In genomic region chr4:6222761-6223292, GRCh38 we compare ENCODE assay signal across 17 cellular contexts. TPM values are rescaled to one million over a fixed set of nuclear protein-coding genes. Genes with fewer than 3 reads are reported as not detected.
DNase-seq lines count a peak whose midpoint lies in the region; ATAC-seq, FAIRE-seq and TF ChIP-seq lines count a peak whose summit lies in the region.
"Had no signal": no experiment of that assay in that cellular context is flagged by ENCODE, and none has a peak within 500 bp of the region (broad histone marks: within the 10 kb centered on the region; RNA-seq: fewer than 3 reads in every experiment).

No MANE protein-coding gene starts in this region.

- no peak overlapping the region for H2BK15ac ChIP-seq in H1 (ENCODE audit: low read length)

- H4K20me1 ChIP-seq in H1 (replicated peaks in 1 of 2; ENCODE audit: control insufficient read depth in 1 of 2, insufficient read depth in 2 of 2, low read length in 2 of 2) = peaks cover 0 to 5% of the 10 kb centered on the region in 2 experiments

- H3K27ac ChIP-seq in H1 (ENCODE audit: low read depth, low read length) = no peak overlapping the region
- H3K27ac ChIP-seq: esophagus squamous epithelium, transverse colon had no signal

- H3K4me3 ChIP-seq in H1 (ENCODE audit: extremely low read depth in 1 of 4, insufficient read depth in 2 of 4, low read depth in 3 of 4, low read length in 4 of 4) = peak overlapping the region in 1 of 4 experiments; percentile 81; a peak in 1 of 8 replicates

- no peak for TF ChIP-seq POLR2A in H1 (IDR thresholded peaks at IDR 0.05; ENCODE audit: control extremely low read depth in 1 of 2, low read depth in 2 of 2, low read length in 2 of 2)

- H3K23me2 ChIP-seq in H1 (ENCODE audit: low read depth, low read length) = peaks cover 8% of the 10 kb centered on the region

- H3K36me3 ChIP-seq in H1 (ENCODE audit: control insufficient read depth in 2 of 4, insufficient read depth in 4 of 4, low read length in 3 of 4) = no peaks in the 10 kb centered on the region
- H3K36me3 ChIP-seq: esophagus squamous epithelium, transverse colon had no signal

- peak; percentile 85 for FAIRE-seq in H1 (lab: Jason Lieb, UNC)

- no peak overlapping the region for H4K5ac ChIP-seq in H1 (ENCODE audit: insufficient read length, low read depth, low read length)

- H3K79me2 ChIP-seq in H1 (ENCODE audit: control insufficient read depth in 1 of 2, insufficient read depth in 2 of 2, low read length in 2 of 2) = no peaks in the 10 kb centered on the region

- H3K9me3 ChIP-seq in H1 (ENCODE audit: insufficient read depth in 2 of 2, low read depth in 1 of 2, low read length in 1 of 2) = no peaks in the 10 kb centered on the region
- H3K9me3 ChIP-seq: transverse colon had no signal

- no peak overlapping the region for H3K14ac ChIP-seq in H1 (ENCODE audit: insufficient read length)

- no peak for TF ChIP-seq EP300 in H1 (IDR thresholded peaks at IDR 0.05; ENCODE audit: borderline replicate concordance in 1 of 2, low read depth in 2 of 2, low read length in 2 of 2)

- no peak overlapping the region for H3K23ac ChIP-seq in H1 (ENCODE audit: insufficient read length)

- H2BK5ac ChIP-seq in H1 (ENCODE audit: low read depth, low read length) = no peak overlapping the region

- CTCF ChIA-PET in H1 (lab: Charles Lee; ENCODE audit: partially characterized antibody) = no interaction called here

- H3K4me2 ChIP-seq in H1 (ENCODE audit: insufficient read depth in 1 of 2, low read depth in 2 of 2, low read length in 2 of 2) = peak overlapping the region; percentile 41 to 90; a peak in 2 of 4 replicates

- no peak overlapping the region for H2AFZ ChIP-seq in H1 (ENCODE audit: low read length)

- no peak overlapping the region for H2BK120ac ChIP-seq in H1 (replicated peaks; ENCODE audit: low read depth, low read length)

- WGBS in H1 (ENCODE audit: extremely low coverage in 1 of 2, insufficient coverage in 1 of 2, insufficient read length in 1 of 2, insufficient replicate concordance in 2 of 2, low coverage in 1 of 2, low lambda C conversion rate in 2 of 2, missing lambda C conversion rate in 1 of 2), 2 experiments = 49% methylated on average over 10 of the region's 10 CpGs; no CpG with 5 or more reads in 1 of the 2 experiments

- H3K18ac ChIP-seq in H1 (ENCODE audit: extremely low read depth, low read length) = no peak overlapping the region

- H3K27me3 ChIP-seq in H1 (replicated peaks in 1 of 4; ENCODE audit: control insufficient read depth in 3 of 4, extremely low read depth in 1 of 4, insufficient read depth in 3 of 4, low read length in 3 of 4) = peaks cover 0 to 11% (median 7%) of the 10 kb centered on the region in 4 experiments; a peak in 4 of 7 replicates

- no peaks in the 10 kb centered on the region for H3K79me1 ChIP-seq in H1 (ENCODE audit: low read depth, low read length)

- TF ChIP-seq CTCF in H1 (IDR thresholded peaks at IDR 0.05; ENCODE audit: control extremely low read depth in 1 of 3, insufficient read depth in 1 of 3, low read depth in 1 of 3, low read length in 3 of 3) = no peak

- H2BK12ac ChIP-seq in H1 (ENCODE audit: low read depth, low read length) = no peak overlapping the region

- POLR2A ChIA-PET in H1 (lab: Charles Lee; ENCODE audit: partially characterized antibody) = interaction anchor here (2.3 kb wide), 1 partner anchor 23 kb away, joined by 9 read pairs; no protein-coding TSS in a partner anchor

- no peak overlapping the region for H3K9ac ChIP-seq in H1 (replicated peaks in 1 of 4; ENCODE audit: extremely low read depth in 1 of 4, low read depth in 3 of 4, low read length in 3 of 4)

- no peak for ATAC-seq in GM19035 (IDR thresholded peaks at IDR 0.05; ENCODE audit: unreplicated experiment)

- H4K8ac ChIP-seq in H1 (ENCODE audit: extremely low read depth, insufficient read depth, low read length) = no peak overlapping the region

- H3K4me1 ChIP-seq in H1 (replicated peaks in 1 of 4; ENCODE audit: control insufficient read depth in 3 of 4, insufficient read depth in 4 of 4, low read length in 3 of 4) = peaks cover 0 to 4% (median 1%) of the 10 kb centered on the region in 4 experiments; a peak in 4 of 7 replicates

- H2BK20ac ChIP-seq in H1 (ENCODE audit: low read length) = no peak overlapping the region

- TF ChIP-seq RAD21 in H1 (IDR thresholded peaks at IDR 0.05 in 1 of 2, conservative IDR thresholded peaks at IDR 0.05 in 1 of 2; ENCODE audit: low read depth in 2 of 2, low read length in 2 of 2) = 0 out of 4 replicates have a peak, but pooled peaks of 1 of the 2 experiments have one; percentile 4

- H3K56ac ChIP-seq in H1 (replicated peaks; ENCODE audit: insufficient read length, low read depth, low read length) = no peak overlapping the region

- DNase-seq in NCI-H146 (lab: John Stamatoyannopoulos, UW) (peak; percentile 38), NCI-H146 treated with DMSO at 0.1 percent for 48 hours (lab: John Stamatoyannopoulos, UW; ENCODE audit: unreplicated experiment) (no peak), NCI-H2227 (lab: John Stamatoyannopoulos, UW; ENCODE audit: unreplicated experiment) (peak; percentile 34), H1 (ENCODE audit: low read depth in 1 of 2, low spot score in 2 of 2) (peak in 1 of 2 experiments; percentile 86), pons (ENCODE audit: low spot score) (peak; percentile 49), epidermal melanocyte (ENCODE audit: insufficient read length, low spot score) (no peak)
- no peak for DNase-seq in activated CD4-positive, alpha-beta T cell treated with anti-CD3 and anti-CD28 coated beads, Interleukin-2, amount 50 U/mL, for 1 hour
- DNase-seq: activated CD4-positive, alpha-beta T cell treated with anti-CD3 and anti-CD28 coated beads, Interleukin-2, amount 10 ng/mL, durations not matched to agents 24 days and 14 days; activated effector memory CD4-positive, alpha-beta T cell treated with Interleukin-2 at 50 U/mL for 16 hours; central memory CD4-positive, alpha-beta T cell; DND-41; esophagus squamous epithelium; SW 1271; transverse colon had no signal

- H3K4ac ChIP-seq in H1 (replicated peaks; ENCODE audit: insufficient read length, low read depth, low read length) = no peak overlapping the region

- no peak overlapping the region for H4K91ac ChIP-seq in H1 (replicated peaks; ENCODE audit: insufficient read length, low read length)

- no peak overlapping the region for H2AK5ac ChIP-seq in H1 (ENCODE audit: low read depth, low read length)

TF ChIP-seq in H1, 55 proteins besides CTCF, POLR2A, EP300 and RAD21:
- TF ChIP-seq SP1 (IDR thresholded peaks at IDR 0.05; ENCODE audit: low read depth, low read length) = peak; percentile 98
- no peak for TF ChIP-seq POLR2AphosphoS5 (IDR thresholded peaks at IDR 0.05; ENCODE audit: low read depth, low read length)
- 0 out of 4 replicates have a peak, but pooled peaks of 1 of the 2 experiments have one; percentile 5 for TF ChIP-seq HDAC2 (IDR thresholded peaks at IDR 0.05; ENCODE audit: borderline replicate concordance in 1 of 2, low read depth in 2 of 2, low read length in 2 of 2)
- peak; percentile 67; the same call in 1 of the 2 replicates for TF ChIP-seq EGR1 (IDR thresholded peaks at IDR 0.05; ENCODE audit: borderline replicate concordance, low read depth, low read length)
- TF ChIP-seq SUZ12 (IDR thresholded peaks at IDR 0.05; ENCODE audit: low read length) = no peak
- TF ChIP-seq KDM1A (IDR thresholded peaks at IDR 0.05; ENCODE audit: borderline replicate concordance, low read length) = peak; percentile 81

RNA-seq across cellular contexts. Expression of gene JAKMIP1, which starts 22.5 kb away (rescaled TPM):
- total RNA-seq in H1 (2021; fragmentation: NEBNext Ultra II Directional; extraction: Animal tissue kit (Norgen Biotek cat#: 25700)) = 3.9 and 4.4 TPM in 2 replicates
- polyA plus RNA-seq in H1 (2011; rRNA removed) = 2.5 and 2.7 TPM in 2 replicates
- polyA plus RNA-seq in H1 (2011; cell fraction: cytosol; rRNA removed) = 4.6 TPM
- 6.6 TPM for polyA plus RNA-seq in H1 (2011; cell fraction: nucleus; rRNA removed)
- 3.2 to 4.2 TPM (median 3.3 TPM) in 4 replicates for polyA plus RNA-seq in H1 (2012, experiment 1 of 2)
- polyA plus RNA-seq in H1 (2012, experiment 2 of 2) = 0.80 TPM
- polyA plus RNA-seq in H1 (2013, experiment 1 of 2) = 1.5 TPM
- 1.5 TPM for polyA plus RNA-seq in H1 (2013, experiment 2 of 2)
- 1.5 and 1.9 TPM in 2 replicates for polyA minus RNA-seq in H1 (2011; rRNA and poly(A)+ RNA removed)
- polyA minus RNA-seq in H1 (2011; cell fraction: cytosol; rRNA and poly(A)+ RNA removed) = 3.4 TPM
- polyA minus RNA-seq in H1 (2011; cell fraction: nucleus; rRNA and poly(A)+ RNA removed) = 9.3 TPM
- total RNA-seq: A673, myocyte had no signal

RNA-seq across cellular contexts. Expression of gene WFS1, which starts 46.8 kb away (rescaled TPM):
- 29.1 and 34.0 TPM in 2 replicates for total RNA-seq in H1 (2021; fragmentation: NEBNext Ultra II Directional; extraction: Animal tissue kit (Norgen Biotek cat#: 25700))
- 43.1 and 55.7 TPM in 2 replicates for polyA plus RNA-seq in H1 (2011; rRNA removed)
- polyA plus RNA-seq in H1 (2011; cell fraction: cytosol; rRNA removed) = 24.1 TPM
- 61.1 TPM for polyA plus RNA-seq in H1 (2011; cell fraction: nucleus; rRNA removed)
- polyA plus RNA-seq in H1 (2012, experiment 1 of 2) = 24.6 to 36.6 TPM (median 30.1 TPM) in 4 replicates
- polyA plus RNA-seq in H1 (2012, experiment 2 of 2) = 30.5 TPM
- 46.0 TPM for polyA plus RNA-seq in H1 (2013, experiment 1 of 2)
- 45.6 TPM for polyA plus RNA-seq in H1 (2013, experiment 2 of 2)
- polyA minus RNA-seq in H1 (2011; rRNA and poly(A)+ RNA removed) = 30.6 and 54.0 TPM in 2 replicates
- 20.2 TPM for polyA minus RNA-seq in H1 (2011; cell fraction: cytosol; rRNA and poly(A)+ RNA removed)
- polyA minus RNA-seq in H1 (2011; cell fraction: nucleus; rRNA and poly(A)+ RNA removed) = 24.3 TPM

Comparison
In these comparisons a context has a peak if more than half of its experiments do, and no peak if none do; other contexts are left out.
1. DNase-seq: peak in NCI-H146 (single experiment), NCI-H2227 (single experiment) and pons (single experiment); none in NCI-H146 treated with DMSO at 0.1 percent for 48 hours (single experiment), activated CD4-positive, alpha-beta T cell treated with anti-CD3 and anti-CD28 coated beads, Interleukin-2, amount 50 U/mL, for 1 hour (single experiment) and epidermal melanocyte (single experiment).